In the genomic region with DNA sequence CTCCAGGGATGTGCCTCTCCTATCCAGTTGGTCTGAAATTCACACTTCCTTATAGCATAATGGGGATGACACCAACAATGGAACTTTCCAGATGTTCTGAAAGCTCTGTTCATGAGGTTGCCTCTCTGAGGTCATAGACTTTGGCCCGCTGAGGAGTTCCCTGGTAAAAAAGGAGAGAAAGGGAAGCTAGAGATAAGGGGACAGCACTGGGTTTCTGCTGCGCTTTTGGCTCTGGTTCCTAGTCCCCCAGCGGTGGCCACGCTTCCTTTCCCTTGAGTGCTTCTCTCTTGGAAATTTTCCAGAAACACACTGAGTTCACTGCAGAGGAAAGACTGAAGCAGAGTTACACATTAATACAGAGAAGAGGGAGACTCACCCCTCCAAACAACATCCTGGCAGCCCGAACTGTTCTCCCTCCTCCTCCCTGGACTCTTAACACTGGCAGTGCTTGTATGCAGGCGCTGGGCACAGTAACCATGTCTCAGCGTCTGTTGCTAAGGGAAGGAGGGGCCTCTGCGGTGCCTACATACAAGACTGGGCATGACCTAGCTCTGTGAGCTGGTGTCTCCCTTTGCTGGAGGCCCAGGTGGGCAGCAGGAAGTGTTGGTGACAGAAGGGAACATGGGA, we compare ENCODE assay signal across 10 cellular contexts. TPM values are rescaled to one million over a fixed set of nuclear protein-coding genes. Genes with fewer than 3 reads are reported as not detected.
DNase-seq lines count a peak whose midpoint lies in the region; ATAC-seq and TF ChIP-seq lines count a peak whose summit lies in the region.
"Had no signal": no experiment of that assay in that cellular context is flagged by ENCODE, and none has a peak within 500 bp of the region (broad histone marks: within the 10 kb centered on the region; RNA-seq: fewer than 3 reads in every experiment).

TSS of gene DNAH3 (minus strand) at position 472 of the 627 bp plus-strand sequence. CDS start 527 bp downstream, outside the sequence.

- H3K27ac ChIP-seq in HEK293 (ENCODE audit: extremely low read depth, low read depth, low read length) (no peak within 1 kb of the TSS), breast epithelium (peak within 1 kb of the TSS; percentile 32 to 48), parathyroid adenoma (no peak within 1 kb of the TSS), ascending aorta (no peak within 1 kb of the TSS)
- H3K27ac ChIP-seq: WERI-Rb-1 had no signal

- H3K36me3 ChIP-seq in HEK293 (ENCODE audit: control insufficient read depth in 2 of 2, insufficient read depth in 1 of 2, low read length in 2 of 2), result no peaks in the 10 kb centered on the region
- no peaks in the 10 kb centered on the region for H3K36me3 ChIP-seq in breast epithelium
- no peaks in the 10 kb centered on the region for H3K36me3 ChIP-seq in parathyroid adenoma (ENCODE audit: control insufficient read depth, insufficient read depth, low read length)
- no peaks in the 10 kb centered on the region for H3K36me3 ChIP-seq in ascending aorta
- H3K36me3 ChIP-seq: WERI-Rb-1 had no signal

- no peak within 1 kb of the TSS for H2AFZ ChIP-seq in parathyroid adenoma

- TF ChIP-seq CTCF in HEK293 (tag by site-specific recombination; IDR thresholded peaks at IDR 0.05) (no peak), breast epithelium (IDR thresholded peaks at IDR 0.05) (no peak), parathyroid adenoma (IDR thresholded peaks at IDR 0.05) (no peak), ascending aorta (IDR thresholded peaks at IDR 0.05) (no peak)

- no peak for TF ChIP-seq POLR2A in breast epithelium (IDR thresholded peaks at IDR 0.05)

- intact Hi-C loops in breast epithelium (cut with DNase I; ENCODE audit: low total_unique reads), result no loop called here
- intact Hi-C loops in ascending aorta (cut with DNase I), result loop anchor here (10.0 kb wide), 1 partner anchor 1994 kb away; the partner anchor contains the start of gene USP31

- DNase-seq in NCI-H2196 treated with DMSO at 0.1 percent for 48 hours (lab: John Stamatoyannopoulos, UW; ENCODE audit: unreplicated experiment) (peak; percentile 84), breast epithelium (ENCODE audit: low spot score in 2 of 2) (peak in 1 of 2 donors; percentile 76), ascending aorta (ENCODE audit: low spot score in 2 of 2) (no peak)
- DNase-seq in stimulated activated CD4-positive, alpha-beta T cell treated with anti-CD3 and anti-CD28 coated beads, Interleukin-4, amount 100 ng/mL, for 24 hours, result no peak
- DNase-seq: WERI-Rb-1 had no signal

- H3K4me1 ChIP-seq in HEK293 (ENCODE audit: control insufficient read depth, insufficient read depth, low read length), result no peaks in the 10 kb centered on the region
- H3K4me1 ChIP-seq in breast epithelium, result no peaks in the 10 kb centered on the region
- H3K4me1 ChIP-seq in parathyroid adenoma, result peaks cover 7% of the 10 kb centered on the region
- H3K4me1 ChIP-seq in ascending aorta, result no peaks in the 10 kb centered on the region

- POLR2A ChIA-PET in HEK293 (lab: Yijun Ruan, JAX), result no interaction called here

- CTCF ChIA-PET in HEK293 (lab: Yijun Ruan, JAX), result interaction anchor here (0.6 kb wide), 1 partner anchor 246 kb away, joined by 5 read pairs; no protein-coding TSS in a partner anchor

- no peaks in the 10 kb centered on the region for H3K9me3 ChIP-seq in HEK293 (ENCODE audit: control insufficient read depth, insufficient read depth, low read depth, low read length)
- no peaks in the 10 kb centered on the region for H3K9me3 ChIP-seq in breast epithelium
- no peaks in the 10 kb centered on the region for H3K9me3 ChIP-seq in parathyroid adenoma (ENCODE audit: control insufficient read depth, low read length)
- no peaks in the 10 kb centered on the region for H3K9me3 ChIP-seq in ascending aorta

- H3K27me3 ChIP-seq in breast epithelium (no peaks in the 10 kb centered on the region), parathyroid adenoma (ENCODE audit: control insufficient read depth, insufficient read depth, low read length) (no peaks in the 10 kb centered on the region), ascending aorta (no peaks in the 10 kb centered on the region)

- no peaks in the 10 kb centered on the region for H3K79me2 ChIP-seq in parathyroid adenoma

- H3K4me2 ChIP-seq in parathyroid adenoma (ENCODE audit: low read length), result peak within 1 kb of the TSS; percentile 38

- ATAC-seq in GM18502 (IDR thresholded peaks at IDR 0.05; ENCODE audit: poor library complexity, unreplicated experiment) (no peak), GM21367 (IDR thresholded peaks at IDR 0.05; ENCODE audit: unreplicated experiment) (no peak)
- ATAC-seq: sciatic nerve had no signal

- no peak within 1 kb of the TSS for H3K9ac ChIP-seq in parathyroid adenoma

- no peak within 1 kb of the TSS for H3K4me3 ChIP-seq in HEK293 (ENCODE audit: low read depth, low read length)
- peak within 1 kb of the TSS in 2 of 3 donors; percentile 16 to 33 for H3K4me3 ChIP-seq in breast epithelium
- H3K4me3 ChIP-seq in parathyroid adenoma (ENCODE audit: low read depth, low read length), result no peak within 1 kb of the TSS
- no peak within 1 kb of the TSS for H3K4me3 ChIP-seq in ascending aorta

TF ChIP-seq in HEK293, 187 proteins besides CTCF, POLR2A, EP300 and RAD21:
- TF ChIP-seq PRDM10 (tag by site-specific recombination; IDR thresholded peaks at IDR 0.05) (peak; percentile 91), ZIC2 (tag by site-specific recombination; IDR thresholded peaks at IDR 0.05) (peak; percentile 42; the same call in 1 of the 2 replicates), GLIS1 (tag by site-specific recombination; IDR thresholded peaks at IDR 0.05) (no peak), ZNF335 (tag by site-specific recombination; conservative IDR thresholded peaks at IDR 0.05) (0 out of 2 replicates have a peak, but pooled peaks have one; percentile 30), ZNF248 (tag by site-specific recombination; IDR thresholded peaks at IDR 0.05) (no peak)

RNA-seq across cellular contexts. Expression of gene DNAH3, which starts in this region (rescaled TPM):
- under 1 TPM in 2 of 3 donors, not detected in 1; under 0.01 to 0.59 TPM for total RNA-seq in breast epithelium
- total RNA-seq in ascending aorta, result 0.32 TPM

Comparison
In these comparisons a context has a peak if more than half of its experiments do, and no peak if none do; other contexts are left out.
1. H3K27ac ChIP-seq: peak in breast epithelium (2 of 2); none in HEK293 (single experiment), parathyroid adenoma (single experiment) and ascending aorta (0 of 2).
2. H3K4me3 ChIP-seq: peak in breast epithelium (2 of 3); none in HEK293 (single experiment), parathyroid adenoma (single experiment) and ascending aorta (0 of 2).